ENCODE assay signal across 31 cellular contexts in the genomic region with DNA sequence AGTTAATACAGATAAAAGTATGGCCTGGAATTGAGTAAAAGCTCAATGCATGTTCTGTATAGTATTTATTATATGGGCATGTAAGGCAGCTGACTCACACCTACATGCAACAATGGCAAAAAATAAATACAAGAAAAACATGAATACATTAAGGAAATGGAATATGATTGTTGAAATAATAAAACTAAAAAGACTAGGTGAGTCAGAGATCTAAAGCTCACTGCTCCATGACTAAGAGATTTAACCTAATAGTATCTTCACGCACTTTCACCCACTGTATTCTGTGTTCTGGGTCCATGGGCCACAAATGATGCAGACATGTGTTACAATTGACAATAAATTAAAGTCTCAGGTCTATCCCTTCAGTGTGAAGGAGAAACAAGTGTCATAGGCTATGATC.
"Had no signal": no experiment of that assay in that cellular context is flagged by ENCODE, and none has a peak within 500 bp of the region (broad histone marks: within the 10 kb centered on the region; RNA-seq: fewer than 3 reads in every experiment).

No MANE protein-coding gene starts in this region.

- H3K4me3 ChIP-seq: adrenal gland, body of pancreas had no signal

- H3K27me3 ChIP-seq: adrenal gland, body of pancreas, brain microvascular endothelial cell had no signal

- H3K27ac ChIP-seq: adrenal gland, body of pancreas, brain microvascular endothelial cell, VCaP had no signal

- H3K4me1 ChIP-seq: adrenal gland, body of pancreas had no signal

- DNase-seq: activated B cell treated with CpG ODN at 0.5 μM for 24 hours; activated CD4-positive, alpha-beta memory T cell treated with anti-CD3 and anti-CD28 coated beads for 36 hours; activated CD4-positive, alpha-beta T cell treated with anti-CD3 and anti-CD28 coated beads for 4 hours; activated CD4-positive, alpha-beta T cell treated with anti-CD3 and anti-CD28 coated beads, Interleukin-2, amount 10 ng/mL, durations not matched to agents 24 days and 14 days; activated CD4-positive, alpha-beta T cell treated with anti-CD3 and anti-CD28 coated beads, Interleukin-2, amount 50 U/mL, for 1 hour; activated CD4-positive, alpha-beta T cell treated with anti-CD3 and anti-CD28 coated beads, Interleukin-2, amount 50 U/mL, for 4 hours; activated CD4-positive, CD25-positive, alpha-beta regulatory T cell treated with anti-CD3 and anti-CD28 coated beads, Interleukin-2, amount 50 U/mL, for 72 hours; activated CD8-positive, alpha-beta memory T cell treated with anti-CD3 and anti-CD28 coated beads, Interleukin-2, amount 50 U/mL, for 4 hours; activated CD8-positive, alpha-beta T cell treated with anti-CD3 and anti-CD28 coated beads for 36 hours; activated effector memory CD4-positive, alpha-beta T cell treated with anti-CD3 and anti-CD28 coated beads, Interleukin-2, amount 50 U/mL, for 16 hours; activated gamma-delta T cell treated with Interleukin-2 at 50 U/mL for 16 hours; activated naive CD4-positive, alpha-beta T cell; activated naive CD4-positive, alpha-beta T cell treated with anti-CD3 and anti-CD28 coated beads for 36 hours; activated naive CD4-positive, alpha-beta T cell treated with anti-CD3 and anti-CD28 coated beads, Interleukin-2, amount 50 U/mL, for 16 hours; activated naive CD8-positive, alpha-beta T cell treated with anti-CD3 and anti-CD28 coated beads for 36 hours; activated T-cell treated with anti-CD3 and anti-CD28 coated beads for 4 hours; activated T-cell treated with anti-CD3 and anti-CD28 coated beads, Interleukin-2, amount 50 U/mL, for 1 hour; activated T-cell treated with anti-CD3 and anti-CD28 coated beads, Interleukin-2, amount 50 U/mL, for 4 hours; activated T-cell treated with anti-CD3 and anti-CD28 coated beads, Interleukin-2, amount 50 U/mL, for 72 hours; adrenal gland; amniotic stem cell; aorta; body of pancreas; brain microvascular endothelial cell; central memory CD4-positive, alpha-beta T cell; T-helper 1 cell; T-helper 2 cell; T-helper 9 cell had no signal

- H3K9me3 ChIP-seq: adrenal gland, body of pancreas had no signal

- H3K36me3 ChIP-seq: adrenal gland, brain microvascular endothelial cell had no signal

- ATAC-seq: activated CD8-positive, alpha-beta T cell treated with anti-CD3 and anti-CD28 coated beads for 36 hours; activated naive CD4-positive, alpha-beta T cell treated with anti-CD3 and anti-CD28 coated beads, Interleukin-2, amount 50 U/mL, for 72 hours; activated T-cell treated with anti-CD3 and anti-CD28 coated beads, Interleukin-2, amount 50 U/mL, for 4 hours; activated T-cell treated with anti-CD3 and anti-CD28 coated beads, Interleukin-2, amount 50 U/mL, for 72 hours; activated T-helper 17 cell treated with anti-CD3 and anti-CD28 coated beads, Interleukin-2, amount 50 U/mL, for 72 hours; body of pancreas had no signal
